In the genomic region with DNA sequence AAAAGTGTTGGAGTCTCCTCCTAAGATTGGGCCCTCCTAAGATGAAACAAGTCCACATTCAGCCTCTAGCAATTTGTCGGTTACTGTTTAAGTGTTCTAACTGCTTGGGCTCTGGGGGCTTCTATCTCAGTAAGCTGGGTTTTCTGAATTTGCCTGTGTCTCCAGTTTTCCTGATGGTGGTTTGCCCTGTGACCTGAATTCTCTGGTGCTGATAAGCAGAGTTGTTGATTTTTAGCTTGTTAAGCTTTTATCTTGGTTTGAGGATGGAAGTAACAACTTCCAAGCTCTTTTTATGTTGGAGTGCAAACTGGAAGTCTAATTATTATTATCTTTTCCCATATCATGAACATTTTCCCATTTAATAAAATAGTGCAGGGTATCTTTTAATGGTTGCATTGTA, we compare ENCODE assay signal across 23 cellular contexts. TPM values are rescaled to one million over a fixed set of nuclear protein-coding genes. Genes with fewer than 3 reads are reported as not detected.
DNase-seq lines count a peak whose midpoint lies in the region; ATAC-seq and TF ChIP-seq lines count a peak whose summit lies in the region.
"Had no signal": no experiment of that assay in that cellular context is flagged by ENCODE, and none has a peak within 500 bp of the region (broad histone marks: within the 10 kb centered on the region; RNA-seq: fewer than 3 reads in every experiment).

No MANE protein-coding gene starts in this region.

- H3K9me3 Mint-ChIP-seq in CD8-positive, alpha-beta T cell, result no peaks in the 10 kb centered on the region
- no peaks in the 10 kb centered on the region for H3K9me3 Mint-ChIP-seq in endodermal cell

- POLR2A ChIA-PET in CD8-positive, alpha-beta T cell (lab: Charles Lee), result interaction anchor here (1.1 kb wide), 1 partner anchor 9 kb away, joined by 3 read pairs; no protein-coding TSS in a partner anchor

- peaks cover 2% of the 10 kb centered on the region for H3K79me2 ChIP-seq in mesendoderm (ENCODE audit: control insufficient read depth, insufficient read depth, low read length)

- H3K4me3 ChIP-seq in CD8-positive, alpha-beta T cell (ENCODE audit: low read depth, low read length), result no peak overlapping the region
- H3K4me3 ChIP-seq in endodermal cell (ENCODE audit: low read length) (peak overlapping the region; percentile 26), mesendoderm (ENCODE audit: low read length) (no peak overlapping the region)
- H3K4me3 ChIP-seq: GM23248 had no signal

- peaks cover 70% of the 10 kb centered on the region for H3K36me3 Mint-ChIP-seq in CD8-positive, alpha-beta T cell
- H3K36me3 Mint-ChIP-seq in endodermal cell (ENCODE audit: low read depth), result peaks cover 38% of the 10 kb centered on the region

- no peak overlapping the region for H3K4me3 Mint-ChIP-seq in CD8-positive, alpha-beta T cell
- no peak overlapping the region for H3K4me3 Mint-ChIP-seq in endodermal cell
- H3K4me3 Mint-ChIP-seq: B cell had no signal

- H2BK15ac ChIP-seq in mesendoderm (replicated peaks; ENCODE audit: low read depth), result peak overlapping the region; percentile 74

- no peak overlapping the region for H3K4me2 ChIP-seq in mesendoderm (ENCODE audit: low read length)

- H2AK5ac ChIP-seq in mesendoderm (ENCODE audit: low read length), result peak overlapping the region; percentile 87

- intact Hi-C loops in CD8-positive, alpha-beta T cell (cut with DNase I, micrococcal nuclease), result no loop called here

- no peak for ATAC-seq in CD8-positive, alpha-beta T cell
- ATAC-seq in HG02970 (IDR thresholded peaks at IDR 0.05; ENCODE audit: low FRiP score, unreplicated experiment), result no peak
- no peak for ATAC-seq in GM18909 (IDR thresholded peaks at IDR 0.05; ENCODE audit: poor library complexity, unreplicated experiment)

- peak overlapping the region; percentile 69 for H3K56ac ChIP-seq in mesendoderm (ENCODE audit: low read length)

- no peaks in the 10 kb centered on the region for H3K36me3 ChIP-seq in CD8-positive, alpha-beta T cell (ENCODE audit: insufficient read depth, low read length)
- peaks cover 38% of the 10 kb centered on the region for H3K36me3 ChIP-seq in endodermal cell (ENCODE audit: control insufficient read depth, insufficient read depth, low read length)
- no peaks in the 10 kb centered on the region for H3K36me3 ChIP-seq in mesendoderm (ENCODE audit: control insufficient read depth, insufficient read depth, low read length)

- peak overlapping the region; percentile 85 for H2BK5ac ChIP-seq in mesendoderm (ENCODE audit: low read length)

- H3K18ac ChIP-seq in mesendoderm (ENCODE audit: low read length), result peak overlapping the region; percentile 99

- H3K9me3 ChIP-seq in CD8-positive, alpha-beta T cell (ENCODE audit: low read length), result no peaks in the 10 kb centered on the region
- no peaks in the 10 kb centered on the region for H3K9me3 ChIP-seq in endodermal cell (ENCODE audit: control insufficient read depth, low read length)

- no peaks in the 10 kb centered on the region for H3K27me3 ChIP-seq in CD8-positive, alpha-beta T cell (ENCODE audit: insufficient read depth, low read length)
- H3K27me3 ChIP-seq in endodermal cell (ENCODE audit: control insufficient read depth, insufficient read depth, low read length, poor library complexity, severe bottlenecking) (no peaks in the 10 kb centered on the region), mesendoderm (ENCODE audit: insufficient read depth, low read length, poor library complexity) (no peaks in the 10 kb centered on the region)

- H4K8ac ChIP-seq in mesendoderm (ENCODE audit: low read depth, low read length), result peak overlapping the region; percentile 86

- peaks cover 2% of the 10 kb centered on the region for H3K79me1 ChIP-seq in mesendoderm (ENCODE audit: low read length)

- H3K23ac ChIP-seq in mesendoderm (ENCODE audit: low read length), result no peak overlapping the region

- no peak for TF ChIP-seq CTCF in CD8-positive, alpha-beta T cell (IDR thresholded peaks at IDR 0.05)
- TF ChIP-seq CTCF in endodermal cell (conservative IDR thresholded peaks at IDR 0.05), result no peak

- H3K27me3 Mint-ChIP-seq in CD8-positive, alpha-beta T cell (ENCODE audit: low read depth), result no peaks in the 10 kb centered on the region
- H3K27me3 Mint-ChIP-seq in endodermal cell (ENCODE audit: insufficient read depth), result no peaks in the 10 kb centered on the region
- H3K27me3 Mint-ChIP-seq: B cell had no signal

- no peaks in the 10 kb centered on the region for H3K4me1 Mint-ChIP-seq in CD8-positive, alpha-beta T cell (ENCODE audit: low read depth)
- H3K4me1 Mint-ChIP-seq in endodermal cell, result peaks cover 60% of the 10 kb centered on the region

- 74% methylated on average over 1 of the region's 1 CpG; no CpG with 5 or more reads in 1 of the 2 experiments for WGBS in endodermal cell (ENCODE audit: insufficient coverage in 1 of 2, insufficient read length in 1 of 2), 2 experiments
- WGBS in mesendoderm (ENCODE audit: extremely low coverage, insufficient coverage, low lambda C conversion rate), result no CpG with 5 or more reads among the region's 1 CpG

- no peak overlapping the region for H3K27ac ChIP-seq in CD8-positive, alpha-beta T cell (ENCODE audit: low read depth, low read length)
- H3K27ac ChIP-seq in endodermal cell (ENCODE audit: low read depth, low read length), result no peak overlapping the region
- peak overlapping the region; percentile 85 for H3K27ac ChIP-seq in mesendoderm (ENCODE audit: low read depth, low read length)
- H3K27ac ChIP-seq: 22Rv1, C4-2B, GM23248, RWPE1 had no signal

- H2BK120ac ChIP-seq in mesendoderm (ENCODE audit: low read depth, low read length), result peak overlapping the region; percentile 97

- H3K4ac ChIP-seq in mesendoderm (ENCODE audit: low read depth, low read length), result peak overlapping the region; percentile 91

- H3K9ac ChIP-seq in endodermal cell (ENCODE audit: extremely low read depth, low read length, poor library complexity, severe bottlenecking), result no peak overlapping the region
- peak overlapping the region; percentile 52 for H3K9ac ChIP-seq in mesendoderm (ENCODE audit: low read length)
- H3K9ac ChIP-seq: GM23248 had no signal

- no peaks in the 10 kb centered on the region for H3K4me1 ChIP-seq in CD8-positive, alpha-beta T cell (ENCODE audit: insufficient read depth, low read length)
- H3K4me1 ChIP-seq in endodermal cell (ENCODE audit: control insufficient read depth, insufficient read depth, low read length) (peaks cover 11% of the 10 kb centered on the region), mesendoderm (ENCODE audit: control insufficient read depth, low read depth, low read length) (peaks cover 6% of the 10 kb centered on the region)

- H4K5ac ChIP-seq in mesendoderm (ENCODE audit: low read length), result no peak overlapping the region

- CTCF ChIA-PET in CD8-positive, alpha-beta T cell (lab: Charles Lee), result no interaction called here

- H3K27ac Mint-ChIP-seq in CD8-positive, alpha-beta T cell, result peak overlapping the region; percentile 37
- peak overlapping the region; percentile 32 for H3K27ac Mint-ChIP-seq in endodermal cell
- H3K27ac Mint-ChIP-seq: B cell had no signal

- no peak for DNase-seq in CD8-positive, alpha-beta T cell
- DNase-seq in HuH-7 (ENCODE audit: low spot score), result peak; percentile 4
- no peak for DNase-seq in endodermal cell
- DNase-seq in mesendoderm, result peak; percentile 54
- no peak for DNase-seq in superior temporal gyrus (ENCODE audit: extremely low spot score)
- DNase-seq: DMS153, DND-41, GM23248, HCEC 1CT, Karpas-422, NCI-H1092, NCI-H1417 treated with DMSO at 0.1 percent for 48 hours, NCI-H1694 treated with DMSO at 0.1 percent for 48 hours, NCI-H2081, NCI-H2227 treated with DMSO at 0.1 percent for 48 hours, NCI-H526 treated with DMSO at 0.1 percent for 48 hours, SHP77 had no signal

RNA-seq across cellular contexts. Expression of gene HSD17B4, which starts 30.9 kb away (rescaled TPM):
- 1 to 10 TPM; 7.4 to 8.6 TPM for total RNA-seq in CD8-positive, alpha-beta T cell
- 100 to 1,000 TPM; 453 to 480 TPM for total RNA-seq in endodermal cell
- 154 TPM for polyA plus RNA-seq in endodermal cell (2013, experiment 1 of 2)
- 158 TPM for polyA plus RNA-seq in endodermal cell (2013, experiment 2 of 2)
- polyA plus RNA-seq in mesendoderm (2013, experiment 1 of 2), result 337 TPM
- 318 TPM for polyA plus RNA-seq in mesendoderm (2013, experiment 2 of 2)

Comparison
In these comparisons a context has a peak if more than half of its experiments do, and no peak if none do; other contexts are left out.
1. DNase-seq: peak in HuH-7 (single experiment) and mesendoderm (single experiment); none in CD8-positive, alpha-beta T cell (0 of 7), endodermal cell (single experiment) and superior temporal gyrus (single experiment).
2. RNA of gene HSD17B4, which starts 30.9 kb away (total RNA-seq): 453 to 480 TPM in endodermal cell; 7.4 to 8.6 TPM in CD8-positive, alpha-beta T cell; every median in the first group is over 10 times any median in the second.